Comparison of ENCODE assay signal across 8 cellular contexts in the genomic region with DNA sequence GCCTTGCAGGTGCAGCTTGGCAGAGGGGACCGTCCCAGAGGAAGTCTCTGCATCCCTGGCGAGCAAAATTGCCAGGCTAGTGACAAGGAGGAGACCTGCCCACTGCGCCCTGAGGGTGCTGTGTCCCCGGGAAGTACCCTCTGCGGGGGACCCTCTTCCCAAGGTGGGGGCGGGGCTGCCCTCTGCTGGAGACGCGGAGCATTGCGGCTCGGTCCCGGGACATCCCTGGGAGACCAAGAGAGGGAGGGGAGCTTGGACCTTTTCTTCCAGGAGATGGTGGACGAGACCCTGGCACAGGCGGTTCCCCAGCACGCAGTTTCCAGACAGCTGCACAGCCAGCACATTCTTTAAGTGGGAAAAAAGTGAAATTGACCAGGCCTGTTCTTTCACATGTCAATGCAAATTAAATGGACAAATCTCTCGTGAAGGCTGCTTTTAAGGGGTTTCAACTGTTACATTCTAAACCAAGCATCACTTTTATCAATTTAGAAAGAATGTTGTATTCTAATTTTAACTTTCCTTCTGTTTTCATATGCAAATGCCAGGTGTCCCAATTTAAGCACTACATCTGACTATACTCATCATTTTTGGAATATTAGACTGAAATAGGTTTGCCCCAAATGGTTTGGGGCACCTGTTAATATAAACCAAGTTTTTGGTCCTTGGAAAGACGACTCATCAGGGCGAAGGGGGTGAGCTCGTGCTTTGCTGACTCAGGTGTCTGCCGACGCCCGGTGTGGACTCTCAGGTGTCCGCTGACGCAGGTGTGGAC.
DNase-seq lines count a peak whose midpoint lies in the region; ATAC-seq and TF ChIP-seq lines count a peak whose summit lies in the region.

No MANE protein-coding gene starts in this region.

- no peaks in the 10 kb centered on the region for H3K9me3 ChIP-seq in right lobe of liver

- no peaks in the 10 kb centered on the region for H3K27me3 ChIP-seq in right lobe of liver

- no peak for TF ChIP-seq POLR2A in right lobe of liver (IDR thresholded peaks at IDR 0.05)

- DNase-seq in ACHN (peak; percentile 26), T-helper 1 cell (peak in 3 of 5 donors; percentile 8 to 34 (median 22)), astrocyte of the hippocampus (ENCODE audit: low read depth, low spot score) (peak; percentile 57), right lobe of liver (peak in 1 of 3 donors; percentile 46), NCI-H446 treated with DMSO at 0.1 percent for 48 hours (lab: John Stamatoyannopoulos, UW) (no peak)
- peak; percentile 19 for DNase-seq in stimulated activated CD8-positive, alpha-beta memory T cell treated with anti-CD3 and anti-CD28 coated beads, Interleukin-4, amount 100 ng/mL, for 24 hours (ENCODE audit: low read depth)
- no peak for DNase-seq in NK-92 treated with Interleukin-12 subunit alpha and Interleukin-12 subunit beta, amount 100 ng/mL, for 24 hours (lab: John Stamatoyannopoulos, UW)

- 14% methylated on average over 12 of the region's 23 CpGs for WGBS in right lobe of liver (ENCODE audit: insufficient coverage, low coverage, low lambda C conversion rate, missing lambda C conversion rate)

- no peaks in the 10 kb centered on the region for H3K36me3 ChIP-seq in right lobe of liver

- no peak overlapping the region for H3K27ac ChIP-seq in right lobe of liver

- peak; percentile 67 to 80 (median 74) for ATAC-seq in right lobe of liver

- TF ChIP-seq CTCF in GM12874 (IDR thresholded peaks at IDR 0.05; ENCODE audit: insufficient read depth, low read depth, low read length), result peak; percentile 77
- peak; percentile 87 to 93 (median 90) for TF ChIP-seq CTCF in right lobe of liver (IDR thresholded peaks at IDR 0.05)

- no peak overlapping the region for H3K4me3 ChIP-seq in right lobe of liver

- intact Hi-C loops in right lobe of liver (cut with DNase I), result loop anchor here (5.0 kb wide), 1 partner anchor 87 kb away; no protein-coding TSS in a partner anchor

- in situ Hi-C loops in ACHN (cut with HindIII; ENCODE audit: low pct_ligation_motif_present, low pct_unique_long_range_greater_than_20kb, low sequenced_read_pairs), result no loop called here

- no peaks in the 10 kb centered on the region for H3K4me1 ChIP-seq in right lobe of liver

Comparison
In these comparisons a context has a peak if more than half of its experiments do, and no peak if none do; other contexts are left out.
1. DNase-seq: peak in ACHN (single experiment), T-helper 1 cell (3 of 5), astrocyte of the hippocampus (single experiment) and stimulated activated CD8-positive, alpha-beta memory T cell treated with anti-CD3 and anti-CD28 coated beads, Interleukin-4, amount 100 ng/mL, for 24 hours (single experiment); none in NK-92 treated with Interleukin-12 subunit alpha and Interleukin-12 subunit beta, amount 100 ng/mL, for 24 hours (single experiment) and NCI-H446 treated with DMSO at 0.1 percent for 48 hours (single experiment).